Comparison of ENCODE assay signal across 8 cellular contexts in the genomic region with DNA sequence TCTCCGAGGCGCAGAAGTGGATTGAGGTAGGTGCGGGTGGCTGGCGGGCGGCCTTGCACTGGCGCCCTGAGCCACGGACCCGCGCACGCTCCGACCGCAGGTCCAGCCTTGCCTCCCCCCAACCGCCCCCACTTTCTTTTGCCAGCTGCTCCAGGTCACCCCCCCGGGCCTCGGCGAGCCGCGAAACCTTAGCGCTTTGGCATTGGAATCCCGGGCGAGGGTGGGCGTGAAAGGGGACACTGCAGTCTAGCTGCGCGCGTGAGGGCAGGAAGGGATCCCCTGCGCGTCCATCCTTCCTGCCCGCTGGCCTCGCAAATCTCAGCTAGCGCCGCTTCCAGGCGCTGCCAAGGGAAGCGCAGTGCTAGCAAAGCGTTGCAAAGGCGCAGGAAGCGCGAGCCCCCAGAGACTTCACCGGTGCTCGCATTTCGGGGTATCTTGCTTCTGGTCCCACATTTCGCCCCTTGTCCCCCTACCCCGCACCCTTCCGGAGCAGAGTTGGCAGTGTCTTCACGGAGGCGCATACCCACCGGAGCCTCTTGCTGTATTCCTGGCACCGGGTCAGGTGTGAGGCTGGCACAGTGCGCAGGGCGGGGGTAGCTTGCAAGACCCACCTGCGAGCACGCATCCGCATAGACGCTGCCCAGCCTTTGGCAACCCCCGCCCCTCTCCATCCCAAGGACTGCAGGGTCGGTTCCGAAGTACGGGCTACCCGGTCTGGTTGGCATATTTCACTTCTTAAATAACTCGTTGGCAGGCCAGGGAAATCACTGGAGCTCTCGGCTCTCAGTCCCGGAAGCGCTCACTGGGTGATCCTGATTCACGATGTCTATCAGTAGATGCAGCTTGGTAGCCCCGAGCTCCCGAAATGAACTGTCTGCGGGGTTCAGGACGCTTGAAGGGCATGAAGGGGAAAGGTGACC.
DNase-seq lines count a peak whose midpoint lies in the region; ATAC-seq and TF ChIP-seq lines count a peak whose summit lies in the region.

No MANE protein-coding gene starts in this region.

- H3K27me3 ChIP-seq in SJCRH30 (no peaks in the 10 kb centered on the region), gastroesophageal sphincter (no peaks in the 10 kb centered on the region)
- H3K27me3 ChIP-seq in CD4-positive, alpha-beta T cell (ENCODE audit: control insufficient read depth, insufficient read depth, low read length): peaks cover 48% of the 10 kb centered on the region

- H3K9me3 ChIP-seq in SJCRH30 (replicated peaks) (no peaks in the 10 kb centered on the region), gastroesophageal sphincter (no peaks in the 10 kb centered on the region)
- H3K9me3 ChIP-seq in CD4-positive, alpha-beta T cell (ENCODE audit: control insufficient read depth, low read length): no peaks in the 10 kb centered on the region

- peaks cover 26% of the 10 kb centered on the region for H3K4me1 Mint-ChIP-seq in neural crest cell
- no peaks in the 10 kb centered on the region for H3K4me1 Mint-ChIP-seq in CD4-positive, alpha-beta T cell (ENCODE audit: low read depth)
- H3K4me1 Mint-ChIP-seq in immature natural killer cell: no peaks in the 10 kb centered on the region

- no peak for TF ChIP-seq EP300 in gastroesophageal sphincter (IDR thresholded peaks at IDR 0.05)

- no peaks in the 10 kb centered on the region for H3K36me3 ChIP-seq in SJCRH30
- no peaks in the 10 kb centered on the region for H3K36me3 ChIP-seq in gastroesophageal sphincter

- H3K36me3 Mint-ChIP-seq in neural crest cell (ENCODE audit: low read depth): no peaks in the 10 kb centered on the region
- H3K36me3 Mint-ChIP-seq in CD4-positive, alpha-beta T cell (ENCODE audit: low read depth): no peaks in the 10 kb centered on the region
- no peaks in the 10 kb centered on the region for H3K36me3 Mint-ChIP-seq in immature natural killer cell

- DNase-seq in NCI-H345 (lab: John Stamatoyannopoulos, UW) (peak; percentile 24), NCI-H345 treated with DMSO at 0.1 percent for 48 hours (lab: John Stamatoyannopoulos, UW; ENCODE audit: unreplicated experiment) (no peak), SJCRH30 (peak; percentile 73 to 79), neural crest cell (ENCODE audit: low read depth, low spot score) (peak; percentile 40), immature natural killer cell (no peak)
- no peak for DNase-seq in CD4-positive, alpha-beta T cell

- peak in 1 of 4 experiments; percentile 8 for TF ChIP-seq CTCF in gastroesophageal sphincter (IDR thresholded peaks at IDR 0.05)
- no peak for TF ChIP-seq CTCF in neural crest cell (conservative IDR thresholded peaks at IDR 0.05)
- TF ChIP-seq CTCF in CD4-positive, alpha-beta T cell (IDR thresholded peaks at IDR 0.05): no peak

- no peaks in the 10 kb centered on the region; the same call in 1 of the 2 replicates for H3K4me1 ChIP-seq in SJCRH30
- peaks cover 0 to 65% (median 10%) of the 10 kb centered on the region in 3 donors for H3K4me1 ChIP-seq in gastroesophageal sphincter

- H3K4me3 Mint-ChIP-seq in neural crest cell (peak overlapping the region; percentile 86), immature natural killer cell (peak overlapping the region in 1 of 5 donors; percentile 41)
- no peak overlapping the region for H3K4me3 Mint-ChIP-seq in CD4-positive, alpha-beta T cell

- H3K4me3 ChIP-seq in SJCRH30: peak overlapping the region; percentile 91
- peak overlapping the region; percentile 48 to 95 for H3K4me3 ChIP-seq in gastroesophageal sphincter

- H3K9me3 Mint-ChIP-seq in neural crest cell (no peaks in the 10 kb centered on the region), immature natural killer cell (peaks cover 0 to 6% (median 0%) of the 10 kb centered on the region in 6 donors)
- no peaks in the 10 kb centered on the region for H3K9me3 Mint-ChIP-seq in CD4-positive, alpha-beta T cell

- no CpG with 5 or more reads among the region's 67 CpGs for WGBS in gastroesophageal sphincter (ENCODE audit: low coverage in 1 of 2), 2 donors

- H3K27ac ChIP-seq in SJCRH30 (peak overlapping the region; percentile 68), gastroesophageal sphincter (peak overlapping the region; percentile 8 to 91 (median 88))
- no peak overlapping the region for H3K27ac ChIP-seq in CD4-positive, alpha-beta T cell (ENCODE audit: low read depth, low read length)

- TF ChIP-seq POLR2A in gastroesophageal sphincter (IDR thresholded peaks at IDR 0.05): no peak

- CTCF ChIA-PET in CD4-positive, alpha-beta T cell (lab: Charles Lee): no interaction called here

- H3K27me3 Mint-ChIP-seq in neural crest cell (ENCODE audit: low read depth): peaks cover 63% of the 10 kb centered on the region
- peaks cover 53% of the 10 kb centered on the region for H3K27me3 Mint-ChIP-seq in CD4-positive, alpha-beta T cell
- H3K27me3 Mint-ChIP-seq in immature natural killer cell (ENCODE audit: low read depth in 3 of 3): peaks cover 8 to 11% (median 10%) of the 10 kb centered on the region in 3 donors

- peak; percentile 48 for ATAC-seq in gastroesophageal sphincter
- no peak for ATAC-seq in CD4-positive, alpha-beta T cell (ENCODE audit: poor library complexity)
- no peak for ATAC-seq in GM21576 (IDR thresholded peaks at IDR 0.05; ENCODE audit: unreplicated experiment)

- POLR2A ChIA-PET in CD4-positive, alpha-beta T cell (lab: Charles Lee): no interaction called here

- intact Hi-C loops in CD4-positive, alpha-beta T cell (cut with DNase I, micrococcal nuclease): no loop called here

- H3K27ac Mint-ChIP-seq in neural crest cell (ENCODE audit: unreplicated experiment) (no peak overlapping the region), immature natural killer cell (no peak overlapping the region)
- H3K27ac Mint-ChIP-seq in CD4-positive, alpha-beta T cell: no peak overlapping the region

Comparison
In these comparisons a context has a peak if more than half of its experiments do, and no peak if none do; other contexts are left out.
1. DNase-seq: peak in NCI-H345 (single experiment), SJCRH30 (2 of 2) and neural crest cell (single experiment); none in NCI-H345 treated with DMSO at 0.1 percent for 48 hours (single experiment), CD4-positive, alpha-beta T cell (0 of 10) and immature natural killer cell (0 of 3).